ENCODE assay signal across 31 cellular contexts in the genomic region with DNA sequence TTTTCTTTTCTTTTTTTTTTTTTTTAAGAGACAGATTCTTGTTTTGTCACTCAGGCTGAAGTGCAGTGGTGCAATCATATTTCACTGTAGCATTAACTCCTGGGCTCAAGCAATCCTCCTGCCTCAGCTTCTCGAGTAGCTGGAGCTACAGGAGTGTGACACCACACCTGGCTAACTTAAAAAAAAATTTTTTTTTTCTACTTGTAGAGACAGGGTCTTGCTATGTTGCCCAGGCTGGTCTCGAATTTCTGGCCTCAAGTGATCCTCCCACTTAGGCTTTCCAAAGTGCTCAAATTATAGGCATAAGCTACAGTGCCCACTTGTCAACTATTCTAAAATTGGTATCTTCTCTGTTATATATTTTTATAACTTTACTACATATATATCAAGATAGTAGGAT. TPM values are rescaled to one million over a fixed set of nuclear protein-coding genes. Genes with fewer than 3 reads are reported as not detected.
A peak's percentile ranks its signal among the peaks of the same experiment; 100 is the strongest.
DNase-seq lines count a peak whose midpoint lies in the region; ATAC-seq, FAIRE-seq and TF ChIP-seq lines count a peak whose summit lies in the region.
"Had no signal": no experiment of that assay in that cellular context is flagged by ENCODE, and none has a peak within 500 bp of the region (broad histone marks: within the 10 kb centered on the region; RNA-seq: fewer than 3 reads in every experiment).

No MANE protein-coding gene starts in this region.

- H3K9me3 Mint-ChIP-seq in activated T-cell treated with anti-CD3 and anti-CD28 coated beads, Interleukin-2, amount 50 U/mL, for 72 hours, result no peaks in the 10 kb centered on the region
- no peaks in the 10 kb centered on the region for H3K9me3 Mint-ChIP-seq in CD4-positive, alpha-beta T cell
- H3K9me3 Mint-ChIP-seq in GM23338, result no peaks in the 10 kb centered on the region

- peak overlapping the region; percentile 24; the same call in 1 of the 2 replicates for H3K9ac ChIP-seq in OCI-LY1 (ENCODE audit: low read length)
- H3K9ac ChIP-seq in K562 (ENCODE audit: insufficient read depth in 1 of 2, low read depth in 2 of 2, low read length in 2 of 2), result no peak overlapping the region
- H3K9ac ChIP-seq: GM23248, SK-N-SH had no signal

- no peak for FAIRE-seq in K562 (lab: Jason Lieb, UNC)

- POLR2A ChIA-PET in CD4-positive, alpha-beta T cell (lab: Charles Lee), result interaction anchor here (0.6 to 9.3 kb wide), 9 partner anchors 9 to 449 kb away, joined by 3 to 152 read pairs (median 4); partner anchors contain the start of gene WBP4
- POLR2A ChIA-PET in K562 (lab: Yijun Ruan, JAX), result interaction anchor here (1.0 kb wide), 1 partner anchor 20 kb away, joined by 3 read pairs; no protein-coding TSS in a partner anchor

- H2AFZ ChIP-seq in OCI-LY1 (ENCODE audit: low read length) (no peak overlapping the region), K562 (ENCODE audit: low read depth, low read length) (no peak overlapping the region), GM23338 (no peak overlapping the region)
- H2AFZ ChIP-seq: GM23248 had no signal

- no peak overlapping the region for H3K4me3 Mint-ChIP-seq in activated T-cell treated with anti-CD3 and anti-CD28 coated beads, Interleukin-2, amount 50 U/mL, for 72 hours
- H3K4me3 Mint-ChIP-seq in CD4-positive, alpha-beta T cell, result peak overlapping the region; percentile 12
- no peak overlapping the region for H3K4me3 Mint-ChIP-seq in GM23338
- H3K4me3 Mint-ChIP-seq: activated CD4-positive, alpha-beta T cell treated with anti-CD3 and anti-CD28 coated beads for 36 hours had no signal

- H3K27ac Mint-ChIP-seq in activated T-cell treated with anti-CD3 and anti-CD28 coated beads, Interleukin-2, amount 50 U/mL, for 72 hours, result peak overlapping the region; percentile 89
- peak overlapping the region; percentile 77 for H3K27ac Mint-ChIP-seq in CD4-positive, alpha-beta T cell
- no peak overlapping the region for H3K27ac Mint-ChIP-seq in GM23338

- H3K36me3 ChIP-seq in OCI-LY1 (ENCODE audit: insufficient read depth, low read length) (peaks cover 49% of the 10 kb centered on the region), K562 (ENCODE audit: control insufficient read depth, insufficient read depth, low read length) (peaks cover 29% of the 10 kb centered on the region; the same call in 2 of the 3 replicates), GM23338 (ENCODE audit: insufficient read depth) (no peaks in the 10 kb centered on the region)
- H3K36me3 ChIP-seq: BE2C, breast epithelium, MG63, prostate gland, tibial nerve had no signal

- no peaks in the 10 kb centered on the region for H3K9me3 ChIP-seq in CD4-positive, alpha-beta T cell (ENCODE audit: control insufficient read depth, low read length)
- H3K9me3 ChIP-seq in OCI-LY1 (ENCODE audit: low read length), result no peaks in the 10 kb centered on the region
- H3K9me3 ChIP-seq in K562 (replicated peaks; ENCODE audit: control insufficient read depth, insufficient read depth, low read depth, low read length), result no peaks in the 10 kb centered on the region
- H3K9me3 ChIP-seq: BE2C, breast epithelium, esophagus squamous epithelium, heart right ventricle, MG63, prostate gland, SK-N-SH, tibial nerve had no signal

- H3K36me3 Mint-ChIP-seq in activated T-cell treated with anti-CD3 and anti-CD28 coated beads, Interleukin-2, amount 50 U/mL, for 72 hours (ENCODE audit: insufficient read depth in 2 of 2), result peaks cover 6 to 14% of the 10 kb centered on the region in 2 donors
- peaks cover 54% of the 10 kb centered on the region for H3K36me3 Mint-ChIP-seq in CD4-positive, alpha-beta T cell (ENCODE audit: low read depth)
- H3K36me3 Mint-ChIP-seq in GM23338 (ENCODE audit: low read depth), result no peaks in the 10 kb centered on the region

- in situ Hi-C loops in K562 (cut with MboI), result no loop called here

- 57% methylated on average over 1 of the region's 2 CpGs for WGBS in K562 (ENCODE audit: insufficient coverage, low coverage, missing lambda C conversion rate)

- peaks cover 79% of the 10 kb centered on the region for H3K4me1 Mint-ChIP-seq in activated T-cell treated with anti-CD3 and anti-CD28 coated beads, Interleukin-2, amount 50 U/mL, for 72 hours (ENCODE audit: low read depth)
- peaks cover 79% of the 10 kb centered on the region for H3K4me1 Mint-ChIP-seq in CD4-positive, alpha-beta T cell (ENCODE audit: low read depth)
- H3K4me1 Mint-ChIP-seq in GM23338, result peaks cover 27% of the 10 kb centered on the region

- H3K4me1 ChIP-seq in OCI-LY1 (ENCODE audit: insufficient read depth, low read length, severe bottlenecking), result peaks cover 78% of the 10 kb centered on the region
- peaks cover 3 to 25% of the 10 kb centered on the region in 2 experiments; a peak in 3 of 5 replicates for H3K4me1 ChIP-seq in K562 (replicated peaks in 1 of 2; ENCODE audit: control insufficient read depth in 2 of 2, insufficient read depth in 2 of 2, low read length in 2 of 2)
- H3K4me1 ChIP-seq in GM23338 (ENCODE audit: insufficient read depth), result peaks cover 28% of the 10 kb centered on the region
- H3K4me1 ChIP-seq: BE2C, prostate gland had no signal

- TF ChIP-seq EP300 in K562 (IDR thresholded peaks at IDR 0.05; ENCODE audit: low read length), result no peak

- CTCF ChIA-PET in CD4-positive, alpha-beta T cell (lab: Charles Lee), result interaction anchor here (0.7 to 3.6 kb wide), 5 partner anchors 8 to 42 kb away, joined by 3 to 17 read pairs (median 5); no protein-coding TSS in a partner anchor
- CTCF ChIA-PET in K562 (lab: Yijun Ruan, JAX; ENCODE audit: low intra/inter-chr PET ratio), result no interaction called here

- no peak overlapping the region for H3K27ac ChIP-seq in CD4-positive, alpha-beta T cell (ENCODE audit: low read depth, low read length)
- peak overlapping the region; percentile 65 for H3K27ac ChIP-seq in OCI-LY1 (ENCODE audit: low read depth, low read length, poor library complexity, severe bottlenecking)
- no peak overlapping the region for H3K27ac ChIP-seq in K562 (ENCODE audit: extremely low read depth, low read depth, low read length)
- no peak overlapping the region for H3K27ac ChIP-seq in GM23338 (ENCODE audit: low read depth)
- H3K27ac ChIP-seq: breast epithelium, dorsolateral prefrontal cortex, GM23248, heart right ventricle, prostate gland, tibial nerve had no signal

- no peak for DNase-seq in activated T-cell treated with anti-CD3 and anti-CD28 coated beads, Interleukin-2, amount 50 U/mL, for 72 hours
- DNase-seq in activated T-cell treated with anti-CD3 and anti-CD28 coated beads, Interleukin-2, amount 50 U/mL, for 1 hour, result no peak
- no peak for DNase-seq in CD4-positive, alpha-beta T cell
- DNase-seq in K562 (ENCODE audit: extremely low read depth in 1 of 4, low spot score in 3 of 4) (no peak), GM23338 (ENCODE audit: low spot score) (no peak), Ammon's horn (ENCODE audit: low spot score) (no peak), DMS53 treated with DMSO at 0.1 percent for 48 hours (lab: John Stamatoyannopoulos, UW; ENCODE audit: unreplicated experiment) (no peak)
- DNase-seq: activated CD4-positive, alpha-beta T cell treated with anti-CD3 and anti-CD28 coated beads for 36 hours; activated naive CD4-positive, alpha-beta T cell treated with anti-CD3 and anti-CD28 coated beads, Interleukin-2, amount 50 U/mL, for 16 hours; anterior cingulate cortex; BE2C; Calu3; DND-41; dorsolateral prefrontal cortex; esophagus squamous epithelium; foreskin melanocyte; GM23248; heart right ventricle; MG63; NCI-H1417 treated with DMSO at 0.1 percent for 48 hours; NCI-H2081 treated with DMSO at 0.1 percent for 48 hours; NCI-H2227 treated with DMSO at 0.1 percent for 48 hours; NCI-H526; occipital lobe; SK-N-SH had no signal

- intact Hi-C loops in CD4-positive, alpha-beta T cell (cut with DNase I, micrococcal nuclease), result loop anchor here in 1 of 2 experiments (10.0 kb wide), 2 partner anchors 48 to 1262 kb away; partner anchors contain the start of gene AKAP11
- intact Hi-C loops in K562 (cut with micrococcal nuclease), result no loop called here

- no peak for ATAC-seq in activated T-cell treated with anti-CD3 and anti-CD28 coated beads, Interleukin-2, amount 50 U/mL, for 72 hours (replicated peaks in 1 of 2)
- ATAC-seq in CD4-positive, alpha-beta T cell (ENCODE audit: poor library complexity), result no peak
- ATAC-seq in K562 (no peak), GM23338 (no peak)
- ATAC-seq: activated CD4-positive, alpha-beta T cell treated with anti-CD3 and anti-CD28 coated beads for 36 hours; heart right ventricle; Right ventricle myocardium inferior; sciatic nerve had no signal

- no peaks in the 10 kb centered on the region for H3K9me1 ChIP-seq in K562 (ENCODE audit: control insufficient read depth, insufficient read depth, low read length)

- H3K4me3 ChIP-seq in OCI-LY1 (ENCODE audit: low read depth, low read length, poor library complexity, severe bottlenecking), result peak overlapping the region; percentile 39
- H3K4me3 ChIP-seq in K562, result no peak overlapping the region
- no peak overlapping the region for H3K4me3 ChIP-seq in GM23338
- H3K4me3 ChIP-seq: breast epithelium, dorsolateral prefrontal cortex, esophagus squamous epithelium, GM23248, heart right ventricle, MG63, prostate gland, tibial nerve had no signal

- TF ChIP-seq RAD21 in K562 (CRISPR knock-in tag; conservative IDR thresholded peaks at IDR 0.05 in 1 of 2, IDR thresholded peaks at IDR 0.05 in 1 of 2), result no peak

- no peaks in the 10 kb centered on the region for H3K27me3 ChIP-seq in CD4-positive, alpha-beta T cell (ENCODE audit: control insufficient read depth, insufficient read depth, low read length)
- H3K27me3 ChIP-seq in OCI-LY1 (ENCODE audit: insufficient read depth, low read length) (no peaks in the 10 kb centered on the region), K562 (ENCODE audit: control insufficient read depth in 2 of 2, insufficient read depth in 2 of 2, low read length in 2 of 2) (no peaks in the 10 kb centered on the region), GM23338 (ENCODE audit: insufficient read depth) (no peaks in the 10 kb centered on the region)
- H3K27me3 ChIP-seq: BE2C, breast epithelium, dorsolateral prefrontal cortex, esophagus squamous epithelium, heart right ventricle, MG63, tibial nerve had no signal

- H3K79me2 ChIP-seq in OCI-LY1 (ENCODE audit: insufficient read depth, low read length) (peaks cover 97% of the 10 kb centered on the region), K562 (ENCODE audit: control insufficient read depth, insufficient read depth, low read length) (peaks cover 99% of the 10 kb centered on the region), GM23338 (replicated peaks; ENCODE audit: insufficient read depth) (0 out of 2 replicates have a peak, but pooled peaks cover 3% of the 10 kb centered on the region)

- BruUV-seq in K562 (replicated peaks; lab: Mats Ljungman, UMichigan), result no TSS peak

- H3K4me2 ChIP-seq in OCI-LY1 (ENCODE audit: low read length) (peak overlapping the region; percentile 46), K562 (ENCODE audit: insufficient read depth, low read length) (no peak overlapping the region), GM23338 (no peak overlapping the region)
- H3K4me2 ChIP-seq: SK-N-SH had no signal

- no peak for TF ChIP-seq POLR2A in K562 (conservative IDR thresholded peaks at IDR 0.05)

- no peaks in the 10 kb centered on the region for H3K27me3 Mint-ChIP-seq in activated T-cell treated with anti-CD3 and anti-CD28 coated beads, Interleukin-2, amount 50 U/mL, for 72 hours (ENCODE audit: low read depth)
- no peaks in the 10 kb centered on the region for H3K27me3 Mint-ChIP-seq in CD4-positive, alpha-beta T cell
- H3K27me3 Mint-ChIP-seq in GM23338 (ENCODE audit: insufficient read depth, low read depth, poor library complexity), result peaks cover 2% of the 10 kb centered on the region
- H3K27me3 Mint-ChIP-seq: activated CD4-positive, alpha-beta T cell treated with anti-CD3 and anti-CD28 coated beads for 36 hours had no signal

- H4K20me1 ChIP-seq in OCI-LY1 (ENCODE audit: insufficient read depth, low read length), result no peaks in the 10 kb centered on the region
- no peaks in the 10 kb centered on the region for H4K20me1 ChIP-seq in K562 (replicated peaks; ENCODE audit: control insufficient read depth, insufficient read depth, low read length)
- H4K20me1 ChIP-seq in GM23338 (replicated peaks; ENCODE audit: insufficient read depth), result no peaks in the 10 kb centered on the region

- no peaks in the 10 kb centered on the region for H3K9me2 ChIP-seq in OCI-LY1 (ENCODE audit: low read depth, low read length)
- H3K9me2 ChIP-seq in GM23338 (ENCODE audit: insufficient read depth), result no peaks in the 10 kb centered on the region
- H3K9me2 ChIP-seq: SK-N-SH had no signal

- H3F3A ChIP-seq in OCI-LY1 (ENCODE audit: insufficient read depth, low read length), result no peaks in the 10 kb centered on the region
- no peaks in the 10 kb centered on the region for H3F3A ChIP-seq in GM23338 (replicated peaks; ENCODE audit: low read depth)

- TF ChIP-seq CTCF in CD4-positive, alpha-beta T cell (IDR thresholded peaks at IDR 0.05), result no peak
- no peak for TF ChIP-seq CTCF in OCI-LY1 (IDR thresholded peaks at IDR 0.05; ENCODE audit: low read length)
- no peak for TF ChIP-seq CTCF in K562 (IDR thresholded peaks at IDR 0.05 in 2 of 3, conservative IDR thresholded peaks at IDR 0.05 in 1 of 3; ENCODE audit: insufficient read depth in 2 of 3, low read depth in 1 of 3, low read length in 3 of 3)
- no peak for TF ChIP-seq CTCF in GM23338 (conservative IDR thresholded peaks at IDR 0.05; ENCODE audit: low read depth in 2 of 2)

RNA-seq across cellular contexts. Expression of gene ELF1, which starts 6.6 kb away (rescaled TPM):
- total RNA-seq in activated T-cell treated with anti-CD3 and anti-CD28 coated beads, Interleukin-2, amount 50 U/mL, for 72 hours, result 100 to 1,000 TPM; 106 to 117 TPM
- 100 to 1,000 TPM; 354 to 358 TPM for total RNA-seq in CD4-positive, alpha-beta T cell
- 23.9 and 37.6 TPM in 2 replicates for total RNA-seq in K562 (2011; cell fraction: chromatin; rRNA removed; ENCODE audit: low replicate concordance)
- 21.8 and 23.3 TPM in 2 replicates for total RNA-seq in K562 (2011; cell fraction: nucleolus; rRNA removed)
- 22.6 and 28.2 TPM in 2 replicates for total RNA-seq in K562 (2011; cell fraction: nucleoplasm; rRNA removed)
- total RNA-seq in K562 (2014; rRNA removed) (25.3 and 27.6 TPM in 2 replicates), K562 (2014; rRNA removed; fragmentation: Illumina TruSeq; extraction: Trizol) (33.4 and 42.4 TPM in 2 replicates), K562 (2015; rRNA removed; fragmentation: Illumina TruSeq; extraction: Trizol) (27.6 and 30.4 TPM in 2 replicates), K562 (2021) (37.5 and 46.6 TPM in 2 replicates)
- polyA plus RNA-seq in K562 (2011; rRNA removed) (35.2 and 35.5 TPM in 2 replicates), K562 (2014; fragmentation: Illumina TruSeq; extraction: Trizol) (51.2 and 54.4 TPM in 2 replicates), K562 (2014; fragmentation: Nextera tagmentation; extraction: Ambion mirVana) (10 to 100 TPM; 30.4 to 36.8 TPM), K562 (2014; rRNA removed) (24.7 and 27.6 TPM in 2 replicates), GM23338 (2016; fragmentation: Nextera tagmentation; extraction: Ambion mirVana) (5.4 and 7.0 TPM in 2 replicates)
- polyA plus RNA-seq in K562 (2011; cell fraction: cytosol; rRNA removed), result 21.9 and 24.0 TPM in 2 replicates
- polyA plus RNA-seq in K562 (2011; cell fraction: nucleus; rRNA removed), result 18.7 and 20.7 TPM in 2 replicates
- polyA plus RNA-seq in K562 (2012), result 32.5 and 37.9 TPM in 2 replicates
- 52.2 and 62.7 TPM in 2 replicates for polyA minus RNA-seq in K562 (2011; rRNA and poly(A)+ RNA removed)
- polyA minus RNA-seq in K562 (2011; cell fraction: cytosol; rRNA and poly(A)+ RNA removed), result 18.8 and 29.8 TPM in 2 replicates
- 23.0 and 28.3 TPM in 2 replicates for polyA minus RNA-seq in K562 (2011; cell fraction: nucleus; rRNA and poly(A)+ RNA removed)
- total RNA-seq in GM23338 (2014; rRNA removed; shearing (Covaris generic)), result 11.4 and 12.7 TPM in 2 replicates

RNA-seq across cellular contexts. Expression of gene WBP4, which starts 48.8 kb away (rescaled TPM):
- 10 to 100 TPM in 1 of 2 donors, 1 to 10 TPM in 1; 9.9 to 12.1 TPM for total RNA-seq in activated T-cell treated with anti-CD3 and anti-CD28 coated beads, Interleukin-2, amount 50 U/mL, for 72 hours
- total RNA-seq in CD4-positive, alpha-beta T cell, result 1 to 10 TPM; 6.9 to 7.4 TPM
- 1.9 and 5.9 TPM in 2 replicates for total RNA-seq in K562 (2011; cell fraction: chromatin; rRNA removed; ENCODE audit: low replicate concordance)
- 1.5 and 1.6 TPM in 2 replicates for total RNA-seq in K562 (2011; cell fraction: nucleolus; rRNA removed)
- 2.6 and 4.3 TPM in 2 replicates for total RNA-seq in K562 (2011; cell fraction: nucleoplasm; rRNA removed)
- total RNA-seq in K562 (2014; rRNA removed), result 6.4 and 6.9 TPM in 2 replicates
- 8.8 and 10.0 TPM in 2 replicates for total RNA-seq in K562 (2014; rRNA removed; fragmentation: Illumina TruSeq; extraction: Trizol)
- total RNA-seq in K562 (2015; rRNA removed; fragmentation: Illumina TruSeq; extraction: Trizol), result 8.3 and 8.4 TPM in 2 replicates
- total RNA-seq in K562 (2021), result 4.2 and 5.6 TPM in 2 replicates
- polyA plus RNA-seq in K562 (2011; rRNA removed), result 4.7 and 7.9 TPM in 2 replicates
- polyA plus RNA-seq in K562 (2011; cell fraction: cytosol; rRNA removed), result 0.70 and 1.5 TPM in 2 replicates
- polyA plus RNA-seq in K562 (2011; cell fraction: nucleus; rRNA removed), result 2.5 and 3.2 TPM in 2 replicates
- polyA plus RNA-seq in K562 (2012), result 6.2 and 6.7 TPM in 2 replicates
- polyA plus RNA-seq in K562 (2014; fragmentation: Illumina TruSeq; extraction: Trizol), result 11.3 and 12.2 TPM in 2 replicates
- polyA plus RNA-seq in K562 (2014; fragmentation: Nextera tagmentation; extraction: Ambion mirVana), result 1 to 10 TPM; 5.5 to 6.1 TPM
- 10.0 and 11.2 TPM in 2 replicates for polyA plus RNA-seq in K562 (2014; rRNA removed)
- polyA minus RNA-seq in K562 (2011; rRNA and poly(A)+ RNA removed), result 3.2 and 3.5 TPM in 2 replicates
- 1.9 and 2.6 TPM in 2 replicates for polyA minus RNA-seq in K562 (2011; cell fraction: cytosol; rRNA and poly(A)+ RNA removed)
- polyA minus RNA-seq in K562 (2011; cell fraction: nucleus; rRNA and poly(A)+ RNA removed), result 2.4 and 4.1 TPM in 2 replicates
- total RNA-seq in GM23338 (2014; rRNA removed; shearing (Covaris generic)), result 7.6 TPM in 2 replicates
- 33.2 and 33.8 TPM in 2 replicates for polyA plus RNA-seq in GM23338 (2016; fragmentation: Nextera tagmentation; extraction: Ambion mirVana)
